9 cellular contexts compared by ENCODE assay signal in genomic region chr1:156490401-156491032, GRCh38. TPM values are rescaled to one million over a fixed set of nuclear protein-coding genes. Genes with fewer than 3 reads are reported as not detected.
DNase-seq lines count a peak whose midpoint lies in the region; ATAC-seq and TF ChIP-seq lines count a peak whose summit lies in the region.
"Had no signal": no experiment of that assay in that cellular context is flagged by ENCODE, and none has a peak within 500 bp of the region (broad histone marks: within the 10 kb centered on the region; RNA-seq: fewer than 3 reads in every experiment).

No MANE protein-coding gene starts in this region.

- no peaks in the 10 kb centered on the region for H3K36me3 Mint-ChIP-seq in glutamatergic neuron (ENCODE audit: unreplicated experiment)

- H3K27me3 Mint-ChIP-seq in glutamatergic neuron (ENCODE audit: unreplicated experiment), result peaks cover 28% of the 10 kb centered on the region

- DNase-seq in SHP77 treated with DMSO at 0.1 percent for 48 hours (lab: John Stamatoyannopoulos, UW), result peak; percentile 42
- DNase-seq in glutamatergic neuron, result peak; percentile 81
- DNase-seq in retinal pigment epithelial cell (ENCODE audit: low read depth), result no peak
- DNase-seq in GF-D8 (lab: John Stamatoyannopoulos, UW), result no peak
- no peak for DNase-seq in DMS153 treated with DMSO at 0.1 percent for 48 hours (lab: John Stamatoyannopoulos, UW; ENCODE audit: unreplicated experiment)

- TF ChIP-seq CTCF in GM12875 (IDR thresholded peaks at IDR 0.05; ENCODE audit: borderline replicate concordance, insufficient read depth, low read depth, low read length), result no peak
- peak; percentile 56 for TF ChIP-seq CTCF in glutamatergic neuron (IDR thresholded peaks at IDR 0.05; ENCODE audit: partially characterized antibody, unreplicated experiment)
- peak; percentile 28 for TF ChIP-seq CTCF in retinal pigment epithelial cell (conservative IDR thresholded peaks at IDR 0.05; ENCODE audit: low read depth, low read length)

- peak overlapping the region; percentile 83 for H3K4me3 Mint-ChIP-seq in glutamatergic neuron (ENCODE audit: unreplicated experiment)

- peaks cover 36% of the 10 kb centered on the region for H3K9me3 Mint-ChIP-seq in glutamatergic neuron (ENCODE audit: unreplicated experiment)

- ATAC-seq in HG02798 (IDR thresholded peaks at IDR 0.05; ENCODE audit: poor library complexity, unreplicated experiment) (no peak), GM21360 (IDR thresholded peaks at IDR 0.05; ENCODE audit: unreplicated experiment) (no peak)

- peak overlapping the region; percentile 100 for H3K27ac Mint-ChIP-seq in glutamatergic neuron (ENCODE audit: unreplicated experiment)

- peaks cover 75% of the 10 kb centered on the region for H3K4me1 Mint-ChIP-seq in glutamatergic neuron (ENCODE audit: low read depth, unreplicated experiment)

- peak overlapping the region; percentile 57 for H3K4me3 ChIP-seq in GM12875 (ENCODE audit: low read depth, low read length)
- H3K4me3 ChIP-seq in retinal pigment epithelial cell (ENCODE audit: low read length), result peak overlapping the region; percentile 17
- H3K4me3 ChIP-seq: SK-N-MC had no signal

RNA-seq across cellular contexts. Expression of gene MEF2D, which starts 10.1 kb away (rescaled TPM):
- 50.0 TPM for total RNA-seq in glutamatergic neuron (ENCODE audit: unreplicated experiment)

Comparison
In these comparisons a context has a peak if more than half of its experiments do, and no peak if none do; other contexts are left out.
1. DNase-seq: peak in SHP77 treated with DMSO at 0.1 percent for 48 hours (single experiment) and glutamatergic neuron (single experiment); none in retinal pigment epithelial cell (single experiment), GF-D8 (single experiment) and DMS153 treated with DMSO at 0.1 percent for 48 hours (single experiment).